18 cellular contexts compared by ENCODE assay signal in genomic region chr18:37398248-37398920, GRCh38.
DNase-seq lines count a peak whose midpoint lies in the region; ATAC-seq and TF ChIP-seq lines count a peak whose summit lies in the region.
"Had no signal": no experiment of that assay in that cellular context is flagged by ENCODE, and none has a peak within 500 bp of the region (broad histone marks: within the 10 kb centered on the region; RNA-seq: fewer than 3 reads in every experiment).

No MANE protein-coding gene starts in this region.

- H2BK15ac ChIP-seq in mesendoderm (replicated peaks; ENCODE audit: low read depth): no peak overlapping the region

- no peak overlapping the region for H3K4me2 ChIP-seq in mesendoderm (ENCODE audit: low read length)
- H3K4me2 ChIP-seq: BLaER1 treated with 17β-estradiol and CSF1 and Interleukin-3, amounts not matched to agents 10 nM and 100 nM; PC-9 had no signal

- no peak overlapping the region for H3K56ac ChIP-seq in mesendoderm (ENCODE audit: low read length)

- peaks cover 22% of the 10 kb centered on the region for H3K4me1 ChIP-seq in adipocyte (ENCODE audit: control insufficient read depth, insufficient read depth, low read length)
- peaks cover 2% of the 10 kb centered on the region for H3K4me1 ChIP-seq in mesendoderm (ENCODE audit: control insufficient read depth, low read depth, low read length)
- no peaks in the 10 kb centered on the region for H3K4me1 ChIP-seq in right lobe of liver

- no peak overlapping the region for H3K4ac ChIP-seq in mesendoderm (ENCODE audit: low read depth, low read length)

- no peaks in the 10 kb centered on the region for H3K27me3 ChIP-seq in adipocyte (replicated peaks; ENCODE audit: control insufficient read depth, insufficient read depth, low read length)
- no peaks in the 10 kb centered on the region for H3K27me3 ChIP-seq in mesendoderm (ENCODE audit: insufficient read depth, low read length, poor library complexity)
- H3K27me3 ChIP-seq in right lobe of liver: no peaks in the 10 kb centered on the region

- H3K9ac ChIP-seq in adipocyte (ENCODE audit: low read length): no peak overlapping the region
- no peak overlapping the region for H3K9ac ChIP-seq in mesendoderm (ENCODE audit: low read length)
- H3K9ac ChIP-seq: BLaER1 treated with 17β-estradiol and CSF1 and Interleukin-3, amounts not matched to agents 10 nM and 100 nM had no signal

- no peak for TF ChIP-seq POLR2A in right lobe of liver (IDR thresholded peaks at IDR 0.05)

- TF ChIP-seq CTCF in right lobe of liver (IDR thresholded peaks at IDR 0.05): no peak

- WGBS in mesendoderm (ENCODE audit: extremely low coverage, insufficient coverage, low lambda C conversion rate): no CpG with 5 or more reads among the region's 14 CpGs
- WGBS in right lobe of liver (ENCODE audit: insufficient coverage, low coverage, low lambda C conversion rate, missing lambda C conversion rate): 77% methylated on average over 9 of the region's 14 CpGs

- no peak overlapping the region for H4K8ac ChIP-seq in mesendoderm (ENCODE audit: low read depth, low read length)

- H3K4me3 ChIP-seq in adipocyte (ENCODE audit: low read length): no peak overlapping the region
- no peak overlapping the region for H3K4me3 ChIP-seq in mesendoderm (ENCODE audit: low read length)
- H3K4me3 ChIP-seq in right lobe of liver: no peak overlapping the region
- H3K4me3 ChIP-seq: BLaER1 treated with 17β-estradiol and CSF1 and Interleukin-3, amounts not matched to agents 10 nM and 100 nM; PC-9; SK-N-MC had no signal

- H3K23ac ChIP-seq in mesendoderm (ENCODE audit: low read length): peak overlapping the region; percentile 76

- H3K9me3 ChIP-seq in adipocyte (ENCODE audit: control insufficient read depth, low read length) (no peaks in the 10 kb centered on the region), right lobe of liver (no peaks in the 10 kb centered on the region)
- H3K9me3 ChIP-seq: BLaER1 treated with 17β-estradiol and CSF1 and Interleukin-3, amounts not matched to agents 10 nM and 100 nM had no signal

- H2BK120ac ChIP-seq in mesendoderm (ENCODE audit: low read depth, low read length): no peak overlapping the region

- no peak for ATAC-seq in right lobe of liver
- ATAC-seq: Right ventricle myocardium inferior, T-cell had no signal

- no peak overlapping the region for H3K18ac ChIP-seq in mesendoderm (ENCODE audit: low read length)

- no peak overlapping the region for H2BK5ac ChIP-seq in mesendoderm (ENCODE audit: low read length)

- H3K79me1 ChIP-seq in mesendoderm (ENCODE audit: low read length): no peaks in the 10 kb centered on the region

- H3K36me3 ChIP-seq in adipocyte (ENCODE audit: control insufficient read depth, insufficient read depth, low read length, severe bottlenecking): no peaks in the 10 kb centered on the region
- H3K36me3 ChIP-seq in mesendoderm (ENCODE audit: control insufficient read depth, insufficient read depth, low read length): no peaks in the 10 kb centered on the region
- no peaks in the 10 kb centered on the region for H3K36me3 ChIP-seq in right lobe of liver
- H3K36me3 ChIP-seq: BLaER1 treated with 17β-estradiol and CSF1 and Interleukin-3, amounts not matched to agents 10 nM and 100 nM had no signal

- intact Hi-C loops in right lobe of liver (cut with DNase I): no loop called here

- no peak overlapping the region for H3K27ac ChIP-seq in mesendoderm (ENCODE audit: low read depth, low read length)
- H3K27ac ChIP-seq in right lobe of liver: no peak overlapping the region
- H3K27ac ChIP-seq: 22Rv1; BLaER1 treated with 17β-estradiol and CSF1 and Interleukin-3, amounts not matched to agents 10 nM and 100 nM; PC-9; SK-N-MC had no signal

- no peak overlapping the region for H2AK5ac ChIP-seq in mesendoderm (ENCODE audit: low read length)

- no peak overlapping the region for H4K5ac ChIP-seq in mesendoderm (ENCODE audit: low read length)

- peak; percentile 34 for DNase-seq in AG08395 (ENCODE audit: low spot score)
- peak; percentile 31 for DNase-seq in GM03348 (ENCODE audit: low spot score)
- DNase-seq in adipocyte (ENCODE audit: low read depth): peak; percentile 17
- DNase-seq in mesendoderm: no peak
- no peak for DNase-seq in effector CD4-positive, alpha-beta T cell
- no peak for DNase-seq in right lobe of liver
- DNase-seq in KG1 (lab: John Stamatoyannopoulos, UW): no peak
- no peak for DNase-seq in activated CD4-positive, alpha-beta T cell treated with anti-CD3 and anti-CD28 coated beads, Interleukin-2, amount 50 U/mL, for 1 hour
- DNase-seq: COR-L47, HCEC 1CT, NCI-H187, NCI-H446 treated with DMSO at 0.1 percent for 48 hours, PC-9, T-cell had no signal

- no peaks in the 10 kb centered on the region for H3K79me2 ChIP-seq in mesendoderm (ENCODE audit: control insufficient read depth, insufficient read depth, low read length)

Comparison
In these comparisons a context has a peak if more than half of its experiments do, and no peak if none do; other contexts are left out.
1. DNase-seq: peak in AG08395 (single experiment), GM03348 (single experiment) and adipocyte (single experiment); none in mesendoderm (single experiment), effector CD4-positive, alpha-beta T cell (single experiment), right lobe of liver (0 of 3), KG1 (single experiment) and activated CD4-positive, alpha-beta T cell treated with anti-CD3 and anti-CD28 coated beads, Interleukin-2, amount 50 U/mL, for 1 hour (single experiment).